In genomic region chr2:7032371-7032770, GRCh38 we compare ENCODE assay signal across 11 cellular contexts.
"Had no signal": no experiment of that assay in that cellular context is flagged by ENCODE, and none has a peak within 500 bp of the region (broad histone marks: within the 10 kb centered on the region; RNA-seq: fewer than 3 reads in every experiment).

No MANE protein-coding gene starts in this region.

- H3K27me3 ChIP-seq: tibial artery had no signal

- H3K9me3 Mint-ChIP-seq: activated B cell treated with CpG ODN at 0.5 μM for 24 hours; activated CD8-positive, alpha-beta T cell treated with anti-CD3 and anti-CD28 coated beads for 36 hours; activated naive CD4-positive, alpha-beta T cell treated with anti-CD3 and anti-CD28 coated beads, Interleukin-2, amount 50 U/mL, for 24 hours; memory B cell; neural crest cell; stimulated activated naive CD8-positive, alpha-beta T cell treated with anti-CD3 and anti-CD28 coated beads, Interleukin-15, Interleukin-2, amounts not matched to agents 100 ng/mL and 50 ng/mL, for 24 hours had no signal

- H3K9me3 ChIP-seq: tibial artery had no signal

- H3K27me3 Mint-ChIP-seq: activated B cell treated with CpG ODN at 0.5 μM for 24 hours; activated CD8-positive, alpha-beta memory T cell treated with anti-CD3 and anti-CD28 coated beads, Interleukin-2, amount 10 ng/mL, durations not matched to agents 7 days and 5 days; activated CD8-positive, alpha-beta T cell treated with anti-CD3 and anti-CD28 coated beads for 36 hours; activated naive CD4-positive, alpha-beta T cell treated with anti-CD3 and anti-CD28 coated beads, Interleukin-2, amount 50 U/mL, for 24 hours; memory B cell; stimulated activated naive CD8-positive, alpha-beta T cell treated with anti-CD3 and anti-CD28 coated beads, Interleukin-15, Interleukin-2, amounts not matched to agents 100 ng/mL and 50 ng/mL, for 24 hours had no signal

- DNase-seq: activated B cell treated with CpG ODN at 0.5 μM for 24 hours; activated CD8-positive, alpha-beta memory T cell treated with anti-CD3 and anti-CD28 coated beads, Interleukin-2, amount 10 ng/mL, durations not matched to agents 7 days and 5 days; tibial artery had no signal

- ATAC-seq: activated CD8-positive, alpha-beta memory T cell treated with anti-CD3 and anti-CD28 coated beads, Interleukin-2, amount 10 ng/mL, durations not matched to agents 7 days and 5 days; SK-N-SH treated with all-trans-retinoic acid at 6 μM for 48 hours had no signal

- H3K4me1 Mint-ChIP-seq: activated B cell treated with CpG ODN at 0.5 μM for 24 hours; activated CD8-positive, alpha-beta memory T cell treated with anti-CD3 and anti-CD28 coated beads, Interleukin-2, amount 10 ng/mL, durations not matched to agents 7 days and 5 days had no signal

- H3K27ac ChIP-seq: coronary artery, skin epidermis, tibial artery had no signal

- H3K4me3 ChIP-seq: coronary artery, skin epidermis, tibial artery had no signal

- H3K27ac Mint-ChIP-seq: activated B cell treated with CpG ODN at 0.5 μM for 24 hours; activated CD8-positive, alpha-beta memory T cell treated with anti-CD3 and anti-CD28 coated beads, Interleukin-2, amount 10 ng/mL, durations not matched to agents 7 days and 5 days; activated CD8-positive, alpha-beta T cell treated with anti-CD3 and anti-CD28 coated beads for 36 hours; activated naive CD4-positive, alpha-beta T cell treated with anti-CD3 and anti-CD28 coated beads, Interleukin-2, amount 50 U/mL, for 24 hours; memory B cell; stimulated activated naive CD8-positive, alpha-beta T cell treated with anti-CD3 and anti-CD28 coated beads, Interleukin-15, Interleukin-2, amounts not matched to agents 100 ng/mL and 50 ng/mL, for 24 hours had no signal

- H3K4me3 Mint-ChIP-seq: activated B cell treated with CpG ODN at 0.5 μM for 24 hours; activated CD8-positive, alpha-beta memory T cell treated with anti-CD3 and anti-CD28 coated beads, Interleukin-2, amount 10 ng/mL, durations not matched to agents 7 days and 5 days; activated CD8-positive, alpha-beta T cell treated with anti-CD3 and anti-CD28 coated beads for 36 hours; activated naive CD4-positive, alpha-beta T cell treated with anti-CD3 and anti-CD28 coated beads, Interleukin-2, amount 50 U/mL, for 24 hours; memory B cell; neural crest cell; stimulated activated naive CD8-positive, alpha-beta T cell treated with anti-CD3 and anti-CD28 coated beads, Interleukin-15, Interleukin-2, amounts not matched to agents 100 ng/mL and 50 ng/mL, for 24 hours had no signal
